Comparison of ENCODE assay signal across 23 cellular contexts in genomic region chr2:29688429-29688828, GRCh38.
"Had no signal": no experiment of that assay in that cellular context is flagged by ENCODE, and none has a peak within 500 bp of the region (broad histone marks: within the 10 kb centered on the region; RNA-seq: fewer than 3 reads in every experiment).

No MANE protein-coding gene starts in this region.

- H3K4me1 Mint-ChIP-seq: endodermal cell; natural killer cell; stimulated activated effector memory CD8-positive, alpha-beta T cell treated with anti-CD3 and anti-CD28 coated beads, Interleukin-12 subunit alpha, Interleukin-12 subunit beta, amount 100 ng/mL, for 72 hours had no signal

- DNase-seq: colonic mucosa; effector CD8-positive, alpha-beta T cell; endodermal cell; foreskin fibroblast; heart left ventricle; kidney; left cardiac atrium; left lung; natural killer cell; sigmoid colon; stimulated activated CD4-positive, alpha-beta T cell treated with anti-CD3 and anti-CD28 coated beads, Interleukin-2, amount 100 ng/mL, for 24 hours; stimulated activated CD4-positive, alpha-beta T cell treated with anti-CD3 and anti-CD28 coated beads, Interleukin-4, amount 100 ng/mL, for 24 hours; stimulated activated naive CD4-positive, alpha-beta T cell treated with Interleukin-2 at 50 U/mL for 16 hours; stomach; tibial artery had no signal

- H3K27ac ChIP-seq: colonic mucosa, epithelial cell of prostate, gastroesophageal sphincter, heart left ventricle, hepatocyte, left lung, prostate gland, right atrium auricular region, sigmoid colon, stomach, tibial artery had no signal

- H3K27me3 ChIP-seq: colonic mucosa, gastroesophageal sphincter, hepatocyte, left lung, right atrium auricular region, sigmoid colon, stomach had no signal

- H3K27me3 Mint-ChIP-seq: dendritic cell treated with granulocyte-macrophage colony-stimulating factor and Interleukin-4, amounts not matched to agents 40 ng/mL and 50 ng/mL, for 4 days; type B pancreatic cell had no signal

- H2AFZ ChIP-seq: hepatocyte had no signal

- H3K4me2 ChIP-seq: hepatocyte had no signal

- H3K4me3 ChIP-seq: colonic mucosa, gastroesophageal sphincter, heart left ventricle, hepatocyte, left lung, prostate gland, right atrium auricular region, sigmoid colon, stomach, tibial artery had no signal

- H3K9me3 Mint-ChIP-seq: natural killer cell; stimulated activated effector memory CD8-positive, alpha-beta T cell treated with anti-CD3 and anti-CD28 coated beads, Interleukin-12 subunit alpha, Interleukin-12 subunit beta, amount 100 ng/mL, for 72 hours had no signal

- H3K27ac Mint-ChIP-seq: dendritic cell treated with granulocyte-macrophage colony-stimulating factor and Interleukin-4, amounts not matched to agents 40 ng/mL and 50 ng/mL, for 4 days; endodermal cell; natural killer cell; stimulated activated effector memory CD8-positive, alpha-beta T cell treated with anti-CD3 and anti-CD28 coated beads, Interleukin-12 subunit alpha, Interleukin-12 subunit beta, amount 100 ng/mL, for 72 hours; type B pancreatic cell had no signal

- H3K4me1 ChIP-seq: colonic mucosa, gastroesophageal sphincter, heart left ventricle, left lung, prostate gland, right atrium auricular region, sigmoid colon, stomach had no signal

- H3K4me3 Mint-ChIP-seq: dendritic cell treated with granulocyte-macrophage colony-stimulating factor and Interleukin-4, amounts not matched to agents 40 ng/mL and 50 ng/mL, for 4 days; endodermal cell; natural killer cell; stimulated activated effector memory CD8-positive, alpha-beta T cell treated with anti-CD3 and anti-CD28 coated beads, Interleukin-12 subunit alpha, Interleukin-12 subunit beta, amount 100 ng/mL, for 72 hours; type B pancreatic cell had no signal

- H3K36me3 Mint-ChIP-seq: natural killer cell; stimulated activated effector memory CD8-positive, alpha-beta T cell treated with anti-CD3 and anti-CD28 coated beads, Interleukin-12 subunit alpha, Interleukin-12 subunit beta, amount 100 ng/mL, for 72 hours had no signal

- H3K36me3 ChIP-seq: colonic mucosa, gastroesophageal sphincter, heart left ventricle, left lung, prostate gland, right atrium auricular region, sigmoid colon, stomach, tibial artery had no signal

- H3K79me2 ChIP-seq: hepatocyte had no signal

- H3K9me3 ChIP-seq: colonic mucosa, gastroesophageal sphincter, heart left ventricle, prostate gland, right atrium auricular region, sigmoid colon, stomach, tibial artery had no signal
